11 cellular contexts compared by ENCODE assay signal in genomic region chr18:51361130-51361860, GRCh38.
DNase-seq lines count a peak whose midpoint lies in the region; ATAC-seq and TF ChIP-seq lines count a peak whose summit lies in the region.
"Had no signal": no experiment of that assay in that cellular context is flagged by ENCODE, and none has a peak within 500 bp of the region (broad histone marks: within the 10 kb centered on the region; RNA-seq: fewer than 3 reads in every experiment).

No MANE protein-coding gene starts in this region.

- H3K4me1 Mint-ChIP-seq in type B pancreatic cell (ENCODE audit: unreplicated experiment), result peaks cover 8% of the 10 kb centered on the region

- H3K9me3 Mint-ChIP-seq in type B pancreatic cell, result no peaks in the 10 kb centered on the region

- no peak for TF ChIP-seq EP300 in sigmoid colon (IDR thresholded peaks at IDR 0.05)

- H3K36me3 Mint-ChIP-seq in type B pancreatic cell, result no peaks in the 10 kb centered on the region

- H3K4me3 ChIP-seq in right lobe of liver (no peak overlapping the region), MG63 (no peak overlapping the region), sigmoid colon (no peak overlapping the region)
- H3K4me3 ChIP-seq: mucosa of descending colon had no signal

- H3K9me3 ChIP-seq in right lobe of liver (no peaks in the 10 kb centered on the region), MG63 (no peaks in the 10 kb centered on the region), sigmoid colon (no peaks in the 10 kb centered on the region)
- H3K9me3 ChIP-seq: mucosa of descending colon had no signal

- WGBS in right lobe of liver (ENCODE audit: insufficient coverage, low coverage, low lambda C conversion rate, missing lambda C conversion rate), result 42% methylated on average over 6 of the region's 6 CpGs
- 50 to 63% methylated on average over 6 of the region's 6 CpGs for WGBS in sigmoid colon, 2 donors

- TF ChIP-seq CTCF in right lobe of liver (IDR thresholded peaks at IDR 0.05) (no peak), type B pancreatic cell (conservative IDR thresholded peaks at IDR 0.05) (no peak), sigmoid colon (IDR thresholded peaks at IDR 0.05) (no peak)

- peak; percentile 80 for DNase-seq in SKM-1 treated with dmso at 0.1 percent for 144 hours (lab: John Stamatoyannopoulos, UW; ENCODE audit: unreplicated experiment)
- no peak for DNase-seq in right lobe of liver
- no peak for DNase-seq in MG63
- no peak for DNase-seq in type B pancreatic cell (ENCODE audit: extremely low spot score, unreplicated experiment)
- no peak for DNase-seq in sigmoid colon
- no peak for DNase-seq in dedifferentiated amniotic fluid mesenchymal stem cell (ENCODE audit: extremely low spot score)
- DNase-seq: amygdala, NCI-H69 had no signal

- H3K4me1 ChIP-seq in right lobe of liver (peaks cover 0 to 8% (median 0%) of the 10 kb centered on the region in 4 donors), sigmoid colon (peaks cover 0 to 12% (median 5%) of the 10 kb centered on the region in 4 donors)

- no peak overlapping the region for H3K27ac Mint-ChIP-seq in type B pancreatic cell

- H3K27me3 Mint-ChIP-seq in type B pancreatic cell, result peaks cover 3% of the 10 kb centered on the region

- no peaks in the 10 kb centered on the region for H3K36me3 ChIP-seq in right lobe of liver
- no peaks in the 10 kb centered on the region for H3K36me3 ChIP-seq in MG63
- no peaks in the 10 kb centered on the region for H3K36me3 ChIP-seq in sigmoid colon

- H3K27ac ChIP-seq in right lobe of liver (no peak overlapping the region), sigmoid colon (peak overlapping the region in 2 of 4 donors; percentile 19 to 24)

- peak; percentile 71 for ATAC-seq in GM18868 (IDR thresholded peaks at IDR 0.05; ENCODE audit: unreplicated experiment)
- peak; percentile 82 for ATAC-seq in HG02938 (IDR thresholded peaks at IDR 0.05; ENCODE audit: unreplicated experiment)
- ATAC-seq in right lobe of liver, result peak; percentile 78 to 98 (median 94)
- ATAC-seq: mucosa of descending colon had no signal

- H3K27me3 ChIP-seq in right lobe of liver, result no peaks in the 10 kb centered on the region
- H3K27me3 ChIP-seq in MG63, result no peaks in the 10 kb centered on the region
- H3K27me3 ChIP-seq in sigmoid colon, result no peaks in the 10 kb centered on the region

- no peak overlapping the region for H3K4me3 Mint-ChIP-seq in type B pancreatic cell

- intact Hi-C loops in right lobe of liver (cut with DNase I) (no loop called here), sigmoid colon (cut with DNase I) (no loop called here)

- no peak for TF ChIP-seq POLR2A in right lobe of liver (IDR thresholded peaks at IDR 0.05)
- no peak for TF ChIP-seq POLR2A in sigmoid colon (IDR thresholded peaks at IDR 0.05)
